In the genomic region with DNA sequence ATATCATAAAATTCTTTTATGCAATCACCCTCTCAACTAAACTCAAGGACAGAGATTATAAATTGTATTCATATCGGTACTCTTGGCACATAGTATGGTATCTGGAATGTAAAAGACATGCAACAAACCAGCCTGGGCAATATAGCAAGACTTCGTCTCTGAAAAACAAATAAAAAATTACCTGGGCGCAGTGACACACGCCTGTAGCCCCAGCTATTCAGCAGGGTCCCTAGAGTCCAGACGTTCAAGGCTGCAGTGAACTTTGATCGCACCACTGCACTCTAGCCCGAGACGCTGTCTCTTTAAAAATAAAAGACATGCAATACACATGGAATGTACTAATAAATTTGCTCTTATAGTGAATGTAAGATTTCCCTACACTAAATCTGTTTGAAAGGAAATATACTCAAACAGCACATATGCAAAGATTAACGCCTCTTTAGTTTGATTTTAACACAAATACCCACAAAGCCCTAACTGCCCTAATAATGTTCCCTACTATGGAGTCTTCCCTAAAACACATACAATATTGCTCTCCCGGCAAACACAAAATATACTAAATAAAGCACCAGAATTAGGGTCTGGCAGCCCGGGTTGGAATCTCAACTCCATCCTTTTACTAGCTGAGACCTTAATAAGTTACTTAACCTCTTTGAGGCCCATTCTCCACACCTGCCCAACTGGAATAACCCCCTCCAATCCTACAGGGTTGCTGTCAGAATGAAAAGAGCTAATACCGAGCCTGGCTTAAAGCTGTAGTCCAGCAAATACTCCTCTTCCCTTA, we compare ENCODE assay signal across 8 cellular contexts. TPM values are rescaled to one million over a fixed set of nuclear protein-coding genes. Genes with fewer than 3 reads are reported as not detected.
DNase-seq lines count a peak whose midpoint lies in the region; ATAC-seq and TF ChIP-seq lines count a peak whose summit lies in the region.

No MANE protein-coding gene starts in this region.

- TF ChIP-seq CTCF in glutamatergic neuron (IDR thresholded peaks at IDR 0.05; ENCODE audit: partially characterized antibody, unreplicated experiment) (no peak), spleen (IDR thresholded peaks at IDR 0.05 in 8 of 11, conservative IDR thresholded peaks at IDR 0.05 in 3 of 11) (no peak)

- peak overlapping the region; percentile 64 to 87 (median 68) for H3K4me3 ChIP-seq in spleen

- H3K36me3 ChIP-seq in spleen = no peaks in the 10 kb centered on the region

- peak overlapping the region; percentile 97 for H3K4me3 Mint-ChIP-seq in T-helper 17 cell
- H3K4me3 Mint-ChIP-seq in glutamatergic neuron (ENCODE audit: unreplicated experiment) = peak overlapping the region; percentile 98

- peaks cover 6% of the 10 kb centered on the region for H3K27me3 Mint-ChIP-seq in T-helper 17 cell
- H3K27me3 Mint-ChIP-seq in glutamatergic neuron (ENCODE audit: unreplicated experiment) = peaks cover 13% of the 10 kb centered on the region

- DNase-seq in NCI-H1694 treated with DMSO at 0.1 percent for 48 hours (lab: John Stamatoyannopoulos, UW) (peak; percentile 47), NCI-H1694 (lab: John Stamatoyannopoulos, UW) (no peak), T-helper 17 cell (no peak), glutamatergic neuron (no peak), spleen (no peak), DMS114 treated with DMSO at 0.1 percent for 48 hours (lab: John Stamatoyannopoulos, UW; ENCODE audit: unreplicated experiment) (no peak), NAMALWA (ENCODE audit: low spot score) (no peak), iPS-NIHi7 (ENCODE audit: extremely low spot score) (no peak)

- 72 to 77% (median 75%) methylated on average over 12 of the region's 12 CpGs for WGBS in spleen, 5 donors

- ATAC-seq in T-helper 17 cell = no peak

- no peak for TF ChIP-seq POLR2A in spleen (IDR thresholded peaks at IDR 0.05)

- peaks cover 0 to 35% (median 16%) of the 10 kb centered on the region in 6 donors for H3K4me1 ChIP-seq in spleen

- peaks cover 6% of the 10 kb centered on the region for H3K36me3 Mint-ChIP-seq in T-helper 17 cell (ENCODE audit: low read depth)
- peaks cover 10% of the 10 kb centered on the region for H3K36me3 Mint-ChIP-seq in glutamatergic neuron (ENCODE audit: unreplicated experiment)

- H3K27ac ChIP-seq in spleen = peak overlapping the region in 5 of 8 donors; percentile 83 to 89 (median 88)

- intact Hi-C loops in spleen (cut with DNase I; ENCODE audit: low total_unique reads) = no loop called here

- peaks cover 23% of the 10 kb centered on the region for H3K9me3 Mint-ChIP-seq in glutamatergic neuron (ENCODE audit: unreplicated experiment)

- H3K4me1 Mint-ChIP-seq in T-helper 17 cell (peaks cover 28% of the 10 kb centered on the region), glutamatergic neuron (ENCODE audit: low read depth, unreplicated experiment) (peaks cover 27% of the 10 kb centered on the region)

- H3K27ac Mint-ChIP-seq in T-helper 17 cell (peak overlapping the region; percentile 97), glutamatergic neuron (ENCODE audit: unreplicated experiment) (peak overlapping the region; percentile 95)

- H3K9me3 ChIP-seq in T-helper 17 cell (ENCODE audit: control insufficient read depth, low read length, poor library complexity, severe bottlenecking) (no peaks in the 10 kb centered on the region), spleen (no peaks in the 10 kb centered on the region)

- peaks cover 0 to 4% (median 0%) of the 10 kb centered on the region in 7 donors for H3K27me3 ChIP-seq in spleen (replicated peaks in 1 of 7)

RNA-seq across cellular contexts. Expression of gene ABCA5, which starts 1.2 kb away (rescaled TPM):
- total RNA-seq in T-helper 17 cell (10 to 100 TPM; 38.6 to 47.6 TPM), glutamatergic neuron (ENCODE audit: unreplicated experiment) (485 TPM), spleen (10 to 100 TPM; 22.1 to 43.8 (median 26.1) TPM)
- polyA plus RNA-seq in spleen = 10 to 100 TPM in 2 of 3 donors, 1 to 10 TPM in 1; 9.5 to 16.3 (median 10.9) TPM
